ENCODE assay signal across 35 cellular contexts in the genomic region with DNA sequence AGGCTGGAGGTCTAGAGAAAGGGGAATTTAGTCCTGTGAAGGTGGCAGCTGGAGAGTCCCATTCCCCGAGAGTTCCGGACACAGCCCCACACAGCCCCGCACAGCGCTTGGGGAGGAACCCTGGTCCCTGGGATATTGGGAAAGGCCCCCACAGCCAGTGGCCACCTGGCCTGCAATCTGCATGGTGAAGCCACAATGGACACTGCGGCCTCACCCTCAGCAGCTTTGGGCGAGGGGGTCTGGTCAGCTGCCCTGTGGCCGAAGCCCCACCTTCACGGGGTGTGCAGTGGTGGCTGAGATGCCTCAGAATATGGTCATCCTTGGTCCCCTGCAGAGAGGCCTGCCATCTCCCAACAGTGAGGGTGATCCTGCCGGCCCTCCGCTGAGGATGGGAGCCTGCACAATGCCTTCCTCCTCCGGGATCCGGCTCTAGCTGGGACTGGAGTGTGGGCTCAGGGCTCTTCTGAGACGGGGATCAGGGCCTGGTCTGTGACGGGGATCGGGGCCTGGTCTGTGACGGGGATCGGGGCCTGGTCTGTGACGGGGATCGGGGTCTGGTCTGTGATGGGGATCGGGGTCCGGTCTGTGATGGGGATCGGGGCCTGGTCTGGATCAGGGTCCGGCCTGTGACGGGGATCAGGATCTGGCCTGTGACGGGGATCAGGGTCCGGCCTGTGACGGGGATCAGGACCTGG. TPM values are rescaled to one million over a fixed set of nuclear protein-coding genes. Genes with fewer than 3 reads are reported as not detected.
DNase-seq lines count a peak whose midpoint lies in the region; ATAC-seq and TF ChIP-seq lines count a peak whose summit lies in the region.
"Had no signal": no experiment of that assay in that cellular context is flagged by ENCODE, and none has a peak within 500 bp of the region (broad histone marks: within the 10 kb centered on the region; RNA-seq: fewer than 3 reads in every experiment).

No MANE protein-coding gene starts in this region.

- H2AFZ ChIP-seq in GM23338, result peak overlapping the region; percentile 76; the same call in 1 of the 2 replicates

- H3K36me3 Mint-ChIP-seq in activated naive CD8-positive, alpha-beta T cell treated with anti-CD3 and anti-CD28 coated beads, Interleukin-2, amount 50 U/mL, for 24 hours (ENCODE audit: low read depth), result no peaks in the 10 kb centered on the region
- no peaks in the 10 kb centered on the region for H3K36me3 Mint-ChIP-seq in activated naive CD8-positive, alpha-beta T cell treated with anti-CD3 and anti-CD28 coated beads for 36 hours
- peaks cover 2% of the 10 kb centered on the region; the same call in 2 of the 3 replicates for H3K36me3 Mint-ChIP-seq in GM23338 (ENCODE audit: low read depth)
- no peaks in the 10 kb centered on the region for H3K36me3 Mint-ChIP-seq in WTC11
- no peaks in the 10 kb centered on the region for H3K36me3 Mint-ChIP-seq in nephron progenitor cell (ENCODE audit: low read depth)
- H3K36me3 Mint-ChIP-seq: activated CD4-positive, alpha-beta memory T cell treated with anti-CD3 and anti-CD28 coated beads for 36 hours; activated naive CD8-positive, alpha-beta T cell; CD4-positive, alpha-beta memory T cell; mesothelial cell of epicardium had no signal

- ATAC-seq in activated naive CD8-positive, alpha-beta T cell treated with anti-CD3 and anti-CD28 coated beads, Interleukin-2, amount 50 U/mL, for 24 hours, result peak; percentile 7
- ATAC-seq in GM23338 (peak; percentile 35), WTC11 (peak; percentile 10)
- ATAC-seq: psoas muscle, SK-N-SH treated with all-trans-retinoic acid at 6 μM for 48 hours had no signal

- H3K9me2 ChIP-seq in GM23338 (ENCODE audit: insufficient read depth), result no peaks in the 10 kb centered on the region

- no peaks in the 10 kb centered on the region for H3K9me3 Mint-ChIP-seq in activated naive CD8-positive, alpha-beta T cell treated with anti-CD3 and anti-CD28 coated beads, Interleukin-2, amount 50 U/mL, for 24 hours
- no peaks in the 10 kb centered on the region for H3K9me3 Mint-ChIP-seq in activated naive CD8-positive, alpha-beta T cell treated with anti-CD3 and anti-CD28 coated beads for 36 hours
- H3K9me3 Mint-ChIP-seq in GM23338, result peaks cover 7% of the 10 kb centered on the region; the same call in 1 of the 3 replicates
- H3K9me3 Mint-ChIP-seq in WTC11, result no peaks in the 10 kb centered on the region
- no peaks in the 10 kb centered on the region for H3K9me3 Mint-ChIP-seq in nephron progenitor cell
- H3K9me3 Mint-ChIP-seq: activated CD4-positive, alpha-beta memory T cell treated with anti-CD3 and anti-CD28 coated beads for 36 hours; CD4-positive, alpha-beta memory T cell; mesothelial cell of epicardium had no signal

- no peaks in the 10 kb centered on the region for H3K79me2 ChIP-seq in GM23338 (replicated peaks; ENCODE audit: insufficient read depth)

- H3K4me1 Mint-ChIP-seq in activated naive CD8-positive, alpha-beta T cell treated with anti-CD3 and anti-CD28 coated beads, Interleukin-2, amount 50 U/mL, for 24 hours, result no peaks in the 10 kb centered on the region
- no peaks in the 10 kb centered on the region for H3K4me1 Mint-ChIP-seq in activated naive CD8-positive, alpha-beta T cell treated with anti-CD3 and anti-CD28 coated beads for 36 hours
- H3K4me1 Mint-ChIP-seq in GM23338, result peaks cover 31% of the 10 kb centered on the region
- H3K4me1 Mint-ChIP-seq in WTC11, result peaks cover 27% of the 10 kb centered on the region
- peaks cover 40% of the 10 kb centered on the region for H3K4me1 Mint-ChIP-seq in nephron progenitor cell
- H3K4me1 Mint-ChIP-seq: CD4-positive, alpha-beta memory T cell had no signal

- no peak for TF ChIP-seq EP300 in stomach (IDR thresholded peaks at IDR 0.05)

- 81 to 92% (median 83%) methylated on average over 14 to 27 of the region's 27 CpGs for WGBS in stomach, 5 donors

- POLR2A ChIA-PET in WTC11 (lab: Charles Lee), result no interaction called here

- no peak for DNase-seq in activated naive CD8-positive, alpha-beta T cell treated with anti-CD3 and anti-CD28 coated beads, Interleukin-2, amount 50 U/mL, for 24 hours
- no peak for DNase-seq in activated naive CD8-positive, alpha-beta T cell treated with anti-CD3 and anti-CD28 coated beads for 36 hours
- DNase-seq in GM23338 (ENCODE audit: low spot score) (no peak), WTC11 (ENCODE audit: low spot score) (peak; percentile 18), nephron progenitor cell (no peak), activated gamma-delta T cell treated with Interleukin-2 at 50 U/mL for 16 hours (no peak), stomach (no peak)
- DNase-seq in stimulated activated CD4-positive, alpha-beta T cell treated with anti-CD3 and anti-CD28 coated beads, Interleukin-1b, Interleukin-23, amount 100 ng/mL, for 48 hours, result no peak
- DNase-seq: activated CD4-positive, alpha-beta memory T cell treated with anti-CD3 and anti-CD28 coated beads for 36 hours; activated CD4-positive, CD25-positive, alpha-beta regulatory T cell treated with anti-CD3 and anti-CD28 coated beads, Interleukin-2, amount 50 U/mL, for 72 hours; AML-193; CD4-positive, alpha-beta memory T cell; DND-41; erythroblast; GF-D8; islet precursor cell; NCI-H1092 treated with DMSO at 0.1 percent for 48 hours; NCI-H187; NCI-H2171 treated with DMSO at 0.1 percent for 48 hours; NCI-H510A; psoas muscle; stimulated activated CD4-positive, alpha-beta T cell treated with anti-CD3 and anti-CD28 coated beads, Interleukin-4, amount 100 ng/mL, for 4 hours; T-helper 2 cell had no signal

- TF ChIP-seq POLR2A in stomach (IDR thresholded peaks at IDR 0.05), result no peak

- no peak overlapping the region for H3K4me3 Mint-ChIP-seq in activated naive CD8-positive, alpha-beta T cell treated with anti-CD3 and anti-CD28 coated beads, Interleukin-2, amount 50 U/mL, for 24 hours
- no peak overlapping the region for H3K4me3 Mint-ChIP-seq in activated naive CD8-positive, alpha-beta T cell treated with anti-CD3 and anti-CD28 coated beads for 36 hours
- peak overlapping the region; percentile 41; the same call in 2 of the 3 replicates for H3K4me3 Mint-ChIP-seq in GM23338
- no peak overlapping the region for H3K4me3 Mint-ChIP-seq in WTC11
- H3K4me3 Mint-ChIP-seq in nephron progenitor cell, result peak overlapping the region; percentile 7
- H3K4me3 Mint-ChIP-seq: activated CD4-positive, alpha-beta memory T cell treated with anti-CD3 and anti-CD28 coated beads for 36 hours; activated naive CD8-positive, alpha-beta T cell; CD4-positive, alpha-beta memory T cell; mesothelial cell of epicardium had no signal

- intact Hi-C loops in stomach (cut with DNase I; ENCODE audit: low total_unique reads), result no loop called here

- H3K27me3 ChIP-seq in GM23338 (ENCODE audit: insufficient read depth), result no peaks in the 10 kb centered on the region
- peaks cover 3 to 51% (median 30%) of the 10 kb centered on the region in 3 donors for H3K27me3 ChIP-seq in stomach
- H3K27me3 ChIP-seq: cardiac muscle cell had no signal

- peaks cover 12% of the 10 kb centered on the region; the same call in 1 of the 2 replicates for H3K4me1 ChIP-seq in GM23338 (ENCODE audit: insufficient read depth)
- peaks cover 0 to 11% (median 0%) of the 10 kb centered on the region in 4 donors for H3K4me1 ChIP-seq in stomach
- H3K4me1 ChIP-seq: psoas muscle, suprapubic skin, upper lobe of left lung had no signal

- CTCF ChIA-PET in WTC11 (lab: Charles Lee), result interaction anchor here (0.8 to 3.2 kb wide), 10 partner anchors 8 to 187 kb away, joined by 3 to 18 read pairs (median 4); no protein-coding TSS in a partner anchor

- H3K36me3 ChIP-seq in GM23338 (ENCODE audit: insufficient read depth) (no peaks in the 10 kb centered on the region), stomach (no peaks in the 10 kb centered on the region)
- H3K36me3 ChIP-seq: cardiac muscle cell, suprapubic skin, upper lobe of left lung had no signal

- TF ChIP-seq CTCF in GM23338 (conservative IDR thresholded peaks at IDR 0.05; ENCODE audit: low read depth in 2 of 2) (no peak), WTC11 (IDR thresholded peaks at IDR 0.05) (no peak), nephron progenitor cell (IDR thresholded peaks at IDR 0.05) (no peak), stomach (IDR thresholded peaks at IDR 0.05) (no peak)

- no peaks in the 10 kb centered on the region for H4K20me1 ChIP-seq in GM23338 (replicated peaks; ENCODE audit: insufficient read depth)

- H3K27me3 Mint-ChIP-seq in activated naive CD8-positive, alpha-beta T cell treated with anti-CD3 and anti-CD28 coated beads, Interleukin-2, amount 50 U/mL, for 24 hours, result no peaks in the 10 kb centered on the region
- peaks cover 8% of the 10 kb centered on the region for H3K27me3 Mint-ChIP-seq in activated naive CD8-positive, alpha-beta T cell treated with anti-CD3 and anti-CD28 coated beads for 36 hours
- H3K27me3 Mint-ChIP-seq in GM23338 (ENCODE audit: insufficient read depth, low read depth, poor library complexity) (peaks cover 8% of the 10 kb centered on the region), WTC11 (ENCODE audit: low read depth) (peaks cover 5% of the 10 kb centered on the region), nephron progenitor cell (ENCODE audit: low read depth, poor library complexity) (peaks cover 30% of the 10 kb centered on the region)

- H3K27ac ChIP-seq in GM23338 (ENCODE audit: low read depth) (no peak overlapping the region), stomach (no peak overlapping the region)
- H3K27ac ChIP-seq: cardiac muscle cell, coronary artery, psoas muscle, RWPE1, suprapubic skin, upper lobe of left lung had no signal

- peak overlapping the region; percentile 56 for H3K4me2 ChIP-seq in GM23338

- H3K4me3 ChIP-seq in GM23338 (peak overlapping the region; percentile 35; the same call in 1 of the 2 replicates), stomach (no peak overlapping the region)
- H3K4me3 ChIP-seq: cardiac muscle cell, coronary artery, psoas muscle, suprapubic skin, upper lobe of left lung had no signal

- H3F3A ChIP-seq in GM23338 (replicated peaks; ENCODE audit: low read depth), result 0 out of 2 replicates have a peak, but pooled peaks cover 3% of the 10 kb centered on the region

- H3K9me3 ChIP-seq in stomach, result no peaks in the 10 kb centered on the region
- H3K9me3 ChIP-seq: psoas muscle, suprapubic skin, upper lobe of left lung had no signal

- no peak overlapping the region for H3K27ac Mint-ChIP-seq in activated naive CD8-positive, alpha-beta T cell treated with anti-CD3 and anti-CD28 coated beads, Interleukin-2, amount 50 U/mL, for 24 hours
- no peak overlapping the region for H3K27ac Mint-ChIP-seq in activated naive CD8-positive, alpha-beta T cell treated with anti-CD3 and anti-CD28 coated beads for 36 hours
- H3K27ac Mint-ChIP-seq in GM23338, result peak overlapping the region; percentile 57; the same call in 1 of the 2 replicates
- peak overlapping the region; percentile 73 for H3K27ac Mint-ChIP-seq in WTC11
- H3K27ac Mint-ChIP-seq in nephron progenitor cell, result no peak overlapping the region
- H3K27ac Mint-ChIP-seq: activated naive CD8-positive, alpha-beta T cell; mesothelial cell of epicardium had no signal

RNA-seq across cellular contexts. Expression of gene TMEM250, which starts 33.3 kb away (rescaled TPM):
- total RNA-seq in activated naive CD8-positive, alpha-beta T cell treated with anti-CD3 and anti-CD28 coated beads for 36 hours, result 10 to 100 TPM; 27.2 to 28.7 TPM
- total RNA-seq in GM23338 (2014; rRNA removed; shearing (Covaris generic)), result 32.6 and 39.2 TPM in 2 replicates
- polyA plus RNA-seq in GM23338 (2016; fragmentation: Nextera tagmentation; extraction: Ambion mirVana) (11.8 and 12.2 TPM in 2 replicates), stomach (10 to 100 TPM; 15.6 to 19.4 (median 16.6) TPM)
- total RNA-seq in WTC11 (2021) (39.4 to 41.0 TPM (median 39.5 TPM) in 3 replicates), stomach (100 to 1,000 TPM in 1 of 5 donors, 10 to 100 TPM in 4; 17.4 to 105 (median 30.3) TPM)

RNA-seq across cellular contexts. Expression of gene LHX3, which starts 52.9 kb away (rescaled TPM):
- not detected for total RNA-seq in activated naive CD8-positive, alpha-beta T cell treated with anti-CD3 and anti-CD28 coated beads for 36 hours
- not detected in 2 replicates for total RNA-seq in GM23338 (2014; rRNA removed; shearing (Covaris generic))
- polyA plus RNA-seq in GM23338 (2016; fragmentation: Nextera tagmentation; extraction: Ambion mirVana) (0.08 TPM in 1 of 2 replicates, not detected in the other), stomach (not detected)
- total RNA-seq in WTC11 (2021) (0.11 TPM in 1 of 3 replicates, not detected in the others), stomach (not detected)
- total RNA-seq: activated CD4-positive, alpha-beta memory T cell treated with anti-CD3 and anti-CD28 coated beads for 36 hours; aorta; cardiac muscle cell; CD4-positive, alpha-beta memory T cell; glomerular endothelial cell; liver; mesothelial cell of epicardium; omental fat pad; psoas muscle had no signal
- polyA plus RNA-seq: aorta; cardiac muscle cell; CD4-positive, alpha-beta memory T cell; liver; psoas muscle had no signal

RNA-seq across cellular contexts. Expression of gene NACC2, which starts 56.9 kb away (rescaled TPM):
- total RNA-seq in activated naive CD8-positive, alpha-beta T cell treated with anti-CD3 and anti-CD28 coated beads for 36 hours, result 1 to 10 TPM; 5.3 to 5.6 TPM
- total RNA-seq in GM23338 (2014; rRNA removed; shearing (Covaris generic)), result 16.5 and 20.8 TPM in 2 replicates
- polyA plus RNA-seq in GM23338 (2016; fragmentation: Nextera tagmentation; extraction: Ambion mirVana) (3.2 and 3.8 TPM in 2 replicates), stomach (1 to 10 TPM; 4.1 to 7.0 (median 6.6) TPM)
- total RNA-seq in WTC11 (2021) (14.1 to 17.1 TPM (median 14.5 TPM) in 3 replicates), stomach (10 to 100 TPM in 4 of 5 donors, 1 to 10 TPM in 1; 9.5 to 69.2 (median 16.1) TPM)

Comparison
In these comparisons a context has a peak if more than half of its experiments do, and no peak if none do; other contexts are left out.
1. H3K27ac Mint-ChIP-seq: peak in GM23338 (single experiment) and WTC11 (single experiment); none in activated naive CD8-positive, alpha-beta T cell treated with anti-CD3 and anti-CD28 coated beads, Interleukin-2, amount 50 U/mL, for 24 hours (single experiment), activated naive CD8-positive, alpha-beta T cell treated with anti-CD3 and anti-CD28 coated beads for 36 hours (single experiment) and nephron progenitor cell (single experiment).
2. H3K4me3 Mint-ChIP-seq: peak in GM23338 (single experiment) and nephron progenitor cell (single experiment); none in activated naive CD8-positive, alpha-beta T cell treated with anti-CD3 and anti-CD28 coated beads, Interleukin-2, amount 50 U/mL, for 24 hours (single experiment), activated naive CD8-positive, alpha-beta T cell treated with anti-CD3 and anti-CD28 coated beads for 36 hours (single experiment) and WTC11 (single experiment).
3. Peak in every context shown above with its lines, with median percentiles within 50 percentile points of each other: ATAC-seq.